Comparison of ENCODE assay signal across 8 cellular contexts in the genomic region with DNA sequence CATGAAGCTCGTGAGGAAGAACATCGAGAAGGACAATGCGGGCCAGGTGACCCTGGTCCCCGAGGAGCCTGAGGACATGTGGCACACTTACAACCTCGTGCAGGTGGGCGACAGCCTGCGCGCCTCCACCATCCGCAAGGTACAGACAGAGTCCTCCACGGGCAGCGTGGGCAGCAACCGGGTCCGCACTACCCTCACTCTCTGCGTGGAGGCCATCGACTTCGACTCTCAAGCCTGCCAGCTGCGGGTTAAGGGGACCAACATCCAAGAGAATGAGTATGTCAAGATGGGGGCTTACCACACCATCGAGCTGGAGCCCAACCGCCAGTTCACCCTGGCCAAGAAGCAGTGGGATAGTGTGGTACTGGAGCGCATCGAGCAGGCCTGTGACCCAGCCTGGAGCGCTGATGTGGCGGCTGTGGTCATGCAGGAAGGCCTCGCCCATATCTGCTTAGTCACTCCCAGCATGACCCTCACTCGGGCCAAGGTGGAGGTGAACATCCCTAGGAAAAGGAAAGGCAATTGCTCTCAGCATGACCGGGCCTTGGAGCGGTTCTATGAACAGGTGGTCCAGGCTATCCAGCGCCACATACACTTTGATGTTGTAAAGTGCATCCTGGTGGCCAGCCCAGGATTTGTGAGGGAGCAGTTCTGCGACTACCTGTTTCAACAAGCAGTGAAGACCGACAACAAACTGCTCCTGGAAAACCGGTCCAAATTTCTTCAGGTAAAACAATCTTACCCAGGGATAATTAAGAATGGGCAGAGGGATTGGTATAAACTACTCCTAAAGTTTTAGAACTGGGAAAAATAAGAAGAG. TPM values are rescaled to one million over a fixed set of nuclear protein-coding genes. Genes with fewer than 3 reads are reported as not detected.
DNase-seq lines count a peak whose midpoint lies in the region; ATAC-seq and TF ChIP-seq lines count a peak whose summit lies in the region.

No MANE protein-coding gene starts in this region.

- no peaks in the 10 kb centered on the region for H3K9me3 Mint-ChIP-seq in T-cell

- H3K27me3 ChIP-seq in right cardiac atrium (ENCODE audit: control insufficient read depth, insufficient read depth), result no peaks in the 10 kb centered on the region
- H3K27me3 ChIP-seq in prostate gland (replicated peaks; ENCODE audit: insufficient read depth), result no peaks in the 10 kb centered on the region

- ATAC-seq in GM21423 (IDR thresholded peaks at IDR 0.05; ENCODE audit: unreplicated experiment), result peak; percentile 37
- peak; percentile 27 to 53 (median 36) for ATAC-seq in T-cell (replicated peaks in 1 of 4)
- ATAC-seq in right cardiac atrium, result peak; percentile 82 to 93

- TF ChIP-seq CTCF in prostate gland (IDR thresholded peaks at IDR 0.05), result peak in 1 of 4 experiments; percentile 7

- peak overlapping the region; percentile 95 to 99 (median 98) for H3K4me3 Mint-ChIP-seq in T-cell

- no peaks in the 10 kb centered on the region for H3K27me3 Mint-ChIP-seq in T-cell

- TF ChIP-seq POLR2A in prostate gland (IDR thresholded peaks at IDR 0.05), result peak; percentile 55

- DNase-seq in DMS79 (lab: John Stamatoyannopoulos, UW) (peak; percentile 11), HPDE6-E6E7 (ENCODE audit: extremely low spot score) (peak; percentile 54), T-cell (peak in 28 of 34 experiments; percentile 4 to 40 (median 16)), anterior cingulate cortex (lab: John Stamatoyannopoulos, UW) (peak in 31 of 58 donors; percentile 17 to 75 (median 42)), right cardiac atrium (peak; percentile 75 to 83 (median 83)), prostate gland (ENCODE audit: low spot score) (peak; percentile 55), GM19238 (ENCODE audit: insufficient read length, low spot score) (no peak)

- peaks cover 65 to 76% (median 70%) of the 10 kb centered on the region in 3 donors for H3K4me1 Mint-ChIP-seq in T-cell

- intact Hi-C loops in right cardiac atrium (cut with DNase I), result no loop called here
- intact Hi-C loops in prostate gland (cut with DNase I), result loop anchor here (5.0 kb wide), 1 partner anchor 92 kb away; no protein-coding TSS in a partner anchor

- CTCF ChIA-PET in T-cell (lab: Charles Lee), result interaction anchor here (1.1 to 1.8 kb wide), 6 partner anchors 8 to 149 kb away, joined by 3 to 12 read pairs (median 8); a partner anchor contains a TSS

- H3K4me1 ChIP-seq in right cardiac atrium (ENCODE audit: control insufficient read depth, insufficient read depth, low read length), result peaks cover 7% of the 10 kb centered on the region
- H3K4me1 ChIP-seq in prostate gland (replicated peaks), result peaks cover 13% of the 10 kb centered on the region

- H3K4me3 ChIP-seq in right cardiac atrium (ENCODE audit: low read length) (peak overlapping the region; percentile 57), prostate gland (peak overlapping the region; percentile 43 to 66)

- H3K9me3 ChIP-seq in right cardiac atrium (ENCODE audit: control insufficient read depth, low read length) (no peaks in the 10 kb centered on the region), prostate gland (no peaks in the 10 kb centered on the region)

- H3K27ac ChIP-seq in right cardiac atrium (ENCODE audit: low read length), result peak overlapping the region; percentile 90
- peak overlapping the region; percentile 91 for H3K27ac ChIP-seq in prostate gland

- peak overlapping the region; percentile 88 to 93 for H3K27ac Mint-ChIP-seq in T-cell

- WGBS in right cardiac atrium, result 3% methylated on average over 31 of the region's 31 CpGs
- 2% methylated on average over 31 of the region's 31 CpGs for WGBS in prostate gland

- peaks cover 19% of the 10 kb centered on the region for H3K36me3 Mint-ChIP-seq in T-cell

- no peaks in the 10 kb centered on the region for H3K36me3 ChIP-seq in prostate gland

- POLR2A ChIA-PET in T-cell (lab: Charles Lee), result interaction anchor here (0.9 to 1.3 kb wide), 2 partner anchors 22 to 74 kb away, joined by 4 to 5 read pairs; no protein-coding TSS in a partner anchor

RNA-seq across cellular contexts. Expression of a gene that starts 12.9 kb away (rescaled TPM):
- 10 to 100 TPM in 1 of 5 donors, 1 to 10 TPM in 4; 2.9 to 13.0 (median 6.8) TPM for total RNA-seq in T-cell
- total RNA-seq in right cardiac atrium, result 10 to 100 TPM; 22.2 to 42.4 (median 29.4) TPM
- polyA plus RNA-seq in right cardiac atrium, result 6.6 TPM
- total RNA-seq in prostate gland, result 10 to 100 TPM; 43.7 to 78.3 TPM

RNA-seq across cellular contexts. Expression of a gene that starts 12.9 kb away (rescaled TPM):
- 10 to 100 TPM in 3 of 5 donors, 1 to 10 TPM in 2; 7.3 to 18.2 (median 13.8) TPM for total RNA-seq in T-cell
- total RNA-seq in right cardiac atrium, result 10 to 100 TPM; 19.1 to 24.3 (median 20.2) TPM
- polyA plus RNA-seq in right cardiac atrium, result 7.9 TPM
- 10 to 100 TPM; 14.9 to 18.8 TPM for total RNA-seq in prostate gland

Comparison
In these comparisons a context has a peak if more than half of its experiments do, and no peak if none do; other contexts are left out.
1. ATAC-seq: peak in every context shown above with its lines; median percentile 88 in right cardiac atrium; 37 in GM21423; 36 in T-cell.